ENCODE assay signal across 1 cellular context in genomic region chr6:145332001-145332400, GRCh38.
TF ChIP-seq lines count a peak whose summit lies in the region.

No MANE protein-coding gene starts in this region.

TF ChIP-seq in HepG2, 621 proteins besides CTCF, POLR2A, EP300 and RAD21:
- TF ChIP-seq KIAA2018 (CRISPR knock-in tag; IDR thresholded peaks at IDR 0.05; ENCODE audit: borderline replicate concordance) (no peak), AHDC1 (CRISPR knock-in tag; IDR thresholded peaks at IDR 0.05; ENCODE audit: borderline replicate concordance) (no peak), ZNF160 (CRISPR knock-in tag; IDR thresholded peaks at IDR 0.05) (no peak), CERS6 (CRISPR knock-in tag; IDR thresholded peaks at IDR 0.05) (no peak), XBP1 (CRISPR knock-in tag; IDR thresholded peaks at IDR 0.05) (no peak), MAFG (CRISPR knock-in tag; IDR thresholded peaks at IDR 0.05) (no peak), ZNF766 (CRISPR knock-in tag; IDR thresholded peaks at IDR 0.05; ENCODE audit: borderline replicate concordance) (no peak), ZNF432 (CRISPR knock-in tag; IDR thresholded peaks at IDR 0.05; ENCODE audit: borderline replicate concordance) (no peak), MATR3 (CRISPR knock-in tag; IDR thresholded peaks at IDR 0.05) (no peak), MED8 (CRISPR knock-in tag; IDR thresholded peaks at IDR 0.05; ENCODE audit: insufficient replicate concordance) (no peak), ARID5B (CRISPR knock-in tag; IDR thresholded peaks at IDR 0.05) (no peak), FOXO1 (CRISPR knock-in tag; IDR thresholded peaks at IDR 0.05) (no peak)
